31 cellular contexts compared by ENCODE assay signal in the genomic region with DNA sequence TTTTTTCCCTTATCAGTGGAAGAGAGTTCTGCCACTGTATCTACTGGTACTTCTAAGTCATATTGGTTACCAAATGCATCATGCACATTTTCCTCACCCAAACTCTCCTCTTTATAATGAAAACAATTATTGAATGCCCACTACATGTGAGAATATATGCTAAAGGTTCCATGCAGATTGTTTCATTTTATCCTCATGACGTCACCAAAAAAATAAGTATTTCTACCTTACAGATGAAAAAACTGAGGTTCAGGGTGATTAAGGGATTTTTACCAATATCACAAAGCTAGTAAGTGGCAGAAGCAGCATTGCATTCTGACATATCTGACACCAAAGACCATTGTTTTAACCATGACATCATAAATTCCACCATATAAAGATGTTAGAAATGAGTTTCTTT.
"Had no signal": no experiment of that assay in that cellular context is flagged by ENCODE, and none has a peak within 500 bp of the region (broad histone marks: within the 10 kb centered on the region; RNA-seq: fewer than 3 reads in every experiment).

No MANE protein-coding gene starts in this region.

- DNase-seq: activated B cell treated with CpG ODN at 0.5 μM for 24 hours; activated CD4-positive, alpha-beta T cell treated with anti-CD3 and anti-CD28 coated beads for 48 hours; activated CD4-positive, alpha-beta T cell treated with anti-CD3 and anti-CD28 coated beads, Interleukin-2, amount 50 U/mL, for 1 hour; activated CD4-positive, alpha-beta T cell treated with anti-CD3 and anti-CD28 coated beads, Interleukin-2, amount 50 U/mL, for 48 hours; activated CD8-positive, alpha-beta memory T cell treated with anti-CD3 and anti-CD28 coated beads for 24 hours; activated CD8-positive, alpha-beta T cell treated with anti-CD3 and anti-CD28 coated beads for 36 hours; activated effector memory CD4-positive, alpha-beta T cell treated with Interleukin-2 at 50 U/mL for 16 hours; activated gamma-delta T cell treated with Interleukin-2 at 50 U/mL for 16 hours; activated naive CD4-positive, alpha-beta T cell treated with anti-CD3 and anti-CD28 coated beads, Interleukin-2, amount 50 U/mL, for 16 hours; activated naive CD4-positive, alpha-beta T cell treated with Interleukin-2 at 50 U/mL for 16 hours; activated T-cell treated with anti-CD3 and anti-CD28 coated beads, Interleukin-2, amount 50 U/mL, for 48 hours; central memory CD4-positive, alpha-beta T cell; cerebellar nuclear complex; colonic mucosa; effector CD8-positive, alpha-beta T cell; esophagus squamous epithelium; foreskin melanocyte; heart right ventricle; T-helper 1 cell; T-helper 17 cell; T1000; WERI-Rb-1 had no signal

- H3K27me3 Mint-ChIP-seq: activated CD8-positive, alpha-beta T cell treated with anti-CD3 and anti-CD28 coated beads for 36 hours; brain had no signal

- H3K27ac Mint-ChIP-seq: activated B cell treated with CpG ODN at 0.5 μM for 24 hours; activated CD8-positive, alpha-beta T cell treated with anti-CD3 and anti-CD28 coated beads for 36 hours; activated naive CD8-positive, alpha-beta T cell; brain; T-helper 17 cell; T-helper 2 cell treated with Interferon-gamma antibody and Interleukin-4, amounts not matched to agents 5 μg/mL and 100 μg/mL, for 36 hours had no signal

- ATAC-seq: activated CD4-positive, CD25-positive, alpha-beta regulatory T cell treated with anti-CD3 and anti-CD28 coated beads, Interleukin-2, amount 50 U/mL, for 24 hours; activated CD8-positive, alpha-beta T cell treated with anti-CD3 and anti-CD28 coated beads for 36 hours; gastroesophageal sphincter; heart right ventricle; T-helper 17 cell had no signal

- H3K36me3 Mint-ChIP-seq: activated naive CD8-positive, alpha-beta T cell; brain had no signal

- H3K27ac ChIP-seq: ascending aorta, breast epithelium, cardiac muscle cell, colonic mucosa, epithelial cell of prostate, esophagus squamous epithelium, gastroesophageal sphincter, heart right ventricle, WERI-Rb-1 had no signal

- H3K9me3 Mint-ChIP-seq: activated B cell treated with CpG ODN at 0.5 μM for 24 hours; activated CD8-positive, alpha-beta T cell treated with anti-CD3 and anti-CD28 coated beads for 36 hours; T-helper 2 cell treated with Interferon-gamma antibody and Interleukin-4, amounts not matched to agents 5 μg/mL and 100 μg/mL, for 36 hours had no signal

- H3K4me3 Mint-ChIP-seq: activated B cell treated with CpG ODN at 0.5 μM for 24 hours; activated CD8-positive, alpha-beta T cell treated with anti-CD3 and anti-CD28 coated beads for 36 hours; activated naive CD8-positive, alpha-beta T cell; brain; T-helper 17 cell; T-helper 2 cell treated with Interferon-gamma antibody and Interleukin-4, amounts not matched to agents 5 μg/mL and 100 μg/mL, for 36 hours had no signal
